ENCODE assay signal across 8 cellular contexts in genomic region chr13:72726721-72727416, GRCh38. TPM values are rescaled to one million over a fixed set of nuclear protein-coding genes. Genes with fewer than 3 reads are reported as not detected.
A peak's percentile ranks its signal among the peaks of the same experiment; 100 is the strongest.
DNase-seq lines count a peak whose midpoint lies in the region; ATAC-seq and TF ChIP-seq lines count a peak whose summit lies in the region.

No MANE protein-coding gene starts in this region.

- H3F3A ChIP-seq in Loucy (ENCODE audit: low read depth): no peaks in the 10 kb centered on the region

- H3K4me3 Mint-ChIP-seq in activated B cell treated with CpG ODN at 0.5 μM for 24 hours: peak overlapping the region; percentile 95
- H3K4me3 Mint-ChIP-seq in stimulated activated naive CD8-positive, alpha-beta T cell treated with anti-CD3 and anti-CD28 coated beads, Interleukin-15, amount 100 ng/mL, for 72 hours: peak overlapping the region; percentile 85 to 95

- DNase-seq in NCI-H2227 (lab: John Stamatoyannopoulos, UW; ENCODE audit: unreplicated experiment): peak; percentile 67
- DNase-seq in NCI-H2227 treated with DMSO at 0.1 percent for 48 hours (lab: John Stamatoyannopoulos, UW): no peak
- peak; percentile 75 for DNase-seq in HEK293T (ENCODE audit: extremely low spot score)
- no peak for DNase-seq in activated B cell treated with CpG ODN at 0.5 μM for 24 hours
- peak; percentile 32 for DNase-seq in effector CD4-positive, alpha-beta T cell
- peak in 1 of 2 donors; percentile 48 for DNase-seq in stimulated activated naive CD8-positive, alpha-beta T cell treated with anti-CD3 and anti-CD28 coated beads, Interleukin-15, amount 100 ng/mL, for 72 hours

- peaks cover 41% of the 10 kb centered on the region for H3K36me3 Mint-ChIP-seq in activated B cell treated with CpG ODN at 0.5 μM for 24 hours (ENCODE audit: low read depth)

- H2AFZ ChIP-seq in Loucy (ENCODE audit: low read length): peak overlapping the region; percentile 79

- H3K79me2 ChIP-seq in Loucy (ENCODE audit: insufficient read depth, low read length): peaks cover 95% of the 10 kb centered on the region

- H3K27me3 ChIP-seq in Loucy (ENCODE audit: insufficient read depth, low read length, poor library complexity, severe bottlenecking) (no peaks in the 10 kb centered on the region), mucosa of stomach (ENCODE audit: control insufficient read depth, insufficient read depth, low read length) (no peaks in the 10 kb centered on the region)

- ATAC-seq in activated B cell treated with CpG ODN at 0.5 μM for 24 hours (ENCODE audit: low read depth): peak; percentile 12
- ATAC-seq in stimulated activated naive CD8-positive, alpha-beta T cell treated with anti-CD3 and anti-CD28 coated beads, Interleukin-15, amount 100 ng/mL, for 72 hours: peak; percentile 51

- peak overlapping the region; percentile 91 for H3K4me3 ChIP-seq in Loucy (ENCODE audit: low read length, poor library complexity, severe bottlenecking)
- peak overlapping the region; percentile 78 for H3K4me3 ChIP-seq in mucosa of stomach (ENCODE audit: low read length)

- peaks cover 48% of the 10 kb centered on the region for H3K4me1 Mint-ChIP-seq in activated B cell treated with CpG ODN at 0.5 μM for 24 hours
- H3K4me1 Mint-ChIP-seq in stimulated activated naive CD8-positive, alpha-beta T cell treated with anti-CD3 and anti-CD28 coated beads, Interleukin-15, amount 100 ng/mL, for 72 hours: peaks cover 30% of the 10 kb centered on the region

- no peaks in the 10 kb centered on the region for H3K9me2 ChIP-seq in Loucy (replicated peaks; ENCODE audit: low read depth, low read length)

- H3K27me3 Mint-ChIP-seq in activated B cell treated with CpG ODN at 0.5 μM for 24 hours: no peaks in the 10 kb centered on the region
- no peaks in the 10 kb centered on the region for H3K27me3 Mint-ChIP-seq in stimulated activated naive CD8-positive, alpha-beta T cell treated with anti-CD3 and anti-CD28 coated beads, Interleukin-15, amount 100 ng/mL, for 72 hours

- no peaks in the 10 kb centered on the region for H3K9me3 Mint-ChIP-seq in activated B cell treated with CpG ODN at 0.5 μM for 24 hours
- no peaks in the 10 kb centered on the region for H3K9me3 Mint-ChIP-seq in stimulated activated naive CD8-positive, alpha-beta T cell treated with anti-CD3 and anti-CD28 coated beads, Interleukin-15, amount 100 ng/mL, for 72 hours

- H3K27ac Mint-ChIP-seq in activated B cell treated with CpG ODN at 0.5 μM for 24 hours: peak overlapping the region; percentile 84
- peak overlapping the region; percentile 88 to 97 for H3K27ac Mint-ChIP-seq in stimulated activated naive CD8-positive, alpha-beta T cell treated with anti-CD3 and anti-CD28 coated beads, Interleukin-15, amount 100 ng/mL, for 72 hours

- POLR2A ChIA-PET in HEK293T (lab: Yijun Ruan, JAX): no interaction called here
- POLR2A ChIA-PET in activated B cell treated with CpG ODN at 0.5 μM for 24 hours (lab: Charles Lee): no interaction called here

- H4K20me1 ChIP-seq in Loucy (ENCODE audit: insufficient read depth, low read length, poor library complexity, severe bottlenecking): peaks cover 61% of the 10 kb centered on the region

- H3K9ac ChIP-seq in Loucy (ENCODE audit: low read depth, low read length, poor library complexity, severe bottlenecking): peak overlapping the region; percentile 90
- H3K9ac ChIP-seq in mucosa of stomach (ENCODE audit: low read length): peak overlapping the region; percentile 85

- CTCF ChIA-PET in HEK293T (lab: Yijun Ruan, JAX) (no interaction called here), activated B cell treated with CpG ODN at 0.5 μM for 24 hours (lab: Charles Lee) (no interaction called here)

- no peak for TF ChIP-seq CTCF in Loucy (conservative IDR thresholded peaks at IDR 0.05; ENCODE audit: low read length)
- TF ChIP-seq CTCF in activated B cell treated with CpG ODN at 0.5 μM for 24 hours (IDR thresholded peaks at IDR 0.05): no peak

- intact Hi-C loops in activated B cell treated with CpG ODN at 0.5 μM for 24 hours (cut with micrococcal nuclease): loop anchor here (1.0 to 10.0 kb wide), 6 partner anchors 54 to 1564 kb away; partner anchors contain the start of genes DIS3 and KLF12

- H3K4me2 ChIP-seq in Loucy (ENCODE audit: low read depth, low read length, poor library complexity, severe bottlenecking): peak overlapping the region; percentile 92

- no peaks in the 10 kb centered on the region for H3K9me3 ChIP-seq in Loucy (ENCODE audit: insufficient read depth, low read depth, low read length)
- no peaks in the 10 kb centered on the region for H3K9me3 ChIP-seq in mucosa of stomach (ENCODE audit: control insufficient read depth, low read length)

- H3K4me1 ChIP-seq in Loucy (ENCODE audit: insufficient read depth, low read length, poor library complexity, severe bottlenecking) (peaks cover 71% of the 10 kb centered on the region), mucosa of stomach (ENCODE audit: control insufficient read depth, insufficient read depth, low read length) (no peaks in the 10 kb centered on the region)

- H3K36me3 ChIP-seq in Loucy (ENCODE audit: insufficient read depth, low read length) (peaks cover 6% of the 10 kb centered on the region; the same call in 1 of the 2 replicates), mucosa of stomach (ENCODE audit: control insufficient read depth, insufficient read depth, low read length) (no peaks in the 10 kb centered on the region)

TF ChIP-seq in HEK293T, 16 proteins besides CTCF, POLR2A, EP300 and RAD21:
- TF ChIP-seq BHLHE40 (IDR thresholded peaks at IDR 0.05; ENCODE audit: borderline replicate concordance): no peak
- no peak for TF ChIP-seq CTBP1 (IDR thresholded peaks at IDR 0.05; ENCODE audit: borderline replicate concordance)
- TF ChIP-seq FOXA1 (IDR thresholded peaks at IDR 0.05): no peak
- no peak for TF ChIP-seq FOXM1 (IDR thresholded peaks at IDR 0.05; ENCODE audit: borderline replicate concordance)
- TF ChIP-seq SP1 (IDR thresholded peaks at IDR 0.05): no peak
- no peak for TF ChIP-seq NFRKB (IDR thresholded peaks at IDR 0.05)
- TF ChIP-seq L3MBTL2 (conservative IDR thresholded peaks at IDR 0.05): peak; percentile 98
- TF ChIP-seq, protein P1, sequence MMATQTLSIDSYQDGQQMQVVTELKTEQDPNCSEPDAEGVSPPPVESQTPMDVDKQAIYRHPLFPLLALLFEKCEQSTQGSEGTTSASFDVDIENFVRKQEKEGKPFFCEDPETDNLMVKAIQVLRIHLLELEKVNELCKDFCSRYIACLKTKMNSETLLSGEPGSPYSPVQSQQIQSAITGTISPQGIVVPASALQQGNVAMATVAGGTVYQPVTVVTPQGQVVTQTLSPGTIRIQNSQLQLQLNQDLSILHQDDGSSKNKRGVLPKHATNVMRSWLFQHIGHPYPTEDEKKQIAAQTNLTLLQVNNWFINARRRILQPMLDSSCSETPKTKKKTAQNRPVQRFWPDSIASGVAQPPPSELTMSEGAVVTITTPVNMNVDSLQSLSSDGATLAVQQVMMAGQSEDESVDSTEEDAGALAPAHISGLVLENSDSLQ (IDR thresholded peaks at IDR 0.05): no peak
- TF ChIP-seq SUZ12 (IDR thresholded peaks at IDR 0.05): no peak
- no peak for TF ChIP-seq ELF4 (IDR thresholded peaks at IDR 0.05)
- TF ChIP-seq TARDBP (IDR thresholded peaks at IDR 0.05): no peak
- peak; percentile 72 for TF ChIP-seq ZNF384 (IDR thresholded peaks at IDR 0.05)
- no peak for TF ChIP-seq ARNT (IDR thresholded peaks at IDR 0.05)

RNA-seq across cellular contexts. Expression of gene MZT1, which starts 0.6 kb away (rescaled TPM):
- 6.5 and 6.9 TPM in 2 replicates for total RNA-seq in activated B cell treated with CpG ODN at 0.5 μM for 24 hours

RNA-seq across cellular contexts. Expression of gene BORA, which starts 0.9 kb away (rescaled TPM):
- total RNA-seq in activated B cell treated with CpG ODN at 0.5 μM for 24 hours: 10.3 and 11.9 TPM in 2 replicates

RNA-seq across cellular contexts. Expression of gene DIS3, which starts 54.8 kb away (rescaled TPM):
- total RNA-seq in activated B cell treated with CpG ODN at 0.5 μM for 24 hours: 43.2 and 45.2 TPM in 2 replicates

RNA-seq across cellular contexts. Expression of gene PIBF1, which starts 55.1 kb away (rescaled TPM):
- total RNA-seq in activated B cell treated with CpG ODN at 0.5 μM for 24 hours: 25.8 and 32.7 TPM in 2 replicates

Comparison
In these comparisons a context has a peak if more than half of its experiments do, and no peak if none do; other contexts are left out.
1. DNase-seq: peak in NCI-H2227 (single experiment), HEK293T (single experiment) and effector CD4-positive, alpha-beta T cell (single experiment); none in NCI-H2227 treated with DMSO at 0.1 percent for 48 hours (single experiment) and activated B cell treated with CpG ODN at 0.5 μM for 24 hours (single experiment).